In genomic region chr22:20258584-20259335, GRCh38 we compare ENCODE assay signal across 10 cellular contexts. TPM values are rescaled to one million over a fixed set of nuclear protein-coding genes. Genes with fewer than 3 reads are reported as not detected.
A peak's percentile ranks its signal among the peaks of the same experiment; 100 is the strongest.
DNase-seq lines count a peak whose midpoint lies in the region; ATAC-seq and TF ChIP-seq lines count a peak whose summit lies in the region.
"Had no signal": no experiment of that assay in that cellular context is flagged by ENCODE, and none has a peak within 500 bp of the region (broad histone marks: within the 10 kb centered on the region; RNA-seq: fewer than 3 reads in every experiment).

No MANE protein-coding gene starts in this region.

- H3K27ac Mint-ChIP-seq in CD14-positive monocyte = peak overlapping the region in 1 of 7 donors; percentile 76
- no peak overlapping the region for H3K27ac Mint-ChIP-seq in activated CD4-positive, alpha-beta T cell treated with anti-CD3 and anti-CD28 coated beads, Interleukin-2, amount 10 ng/mL, durations not matched to agents 24 days and 14 days

- in situ Hi-C loops in GM13977 (cut with MboI; ENCODE audit: low pct_unique_long_range_greater_than_20kb, low sequenced_read_pairs, unreplicated experiment) = no loop called here
- in situ Hi-C loops in ACHN (cut with HindIII; ENCODE audit: low pct_ligation_motif_present, low pct_unique_long_range_greater_than_20kb, low sequenced_read_pairs) = no loop called here

- peaks cover 0 to 1% (median 0%) of the 10 kb centered on the region in 3 donors for H3K27me3 Mint-ChIP-seq in CD14-positive monocyte (ENCODE audit: low read depth in 3 of 3)
- no peaks in the 10 kb centered on the region for H3K27me3 Mint-ChIP-seq in activated CD4-positive, alpha-beta T cell treated with anti-CD3 and anti-CD28 coated beads, Interleukin-2, amount 10 ng/mL, durations not matched to agents 24 days and 14 days

- intact Hi-C loops in CD14-positive monocyte (cut with micrococcal nuclease) = no loop called here
- intact Hi-C loops in activated CD4-positive, alpha-beta T cell treated with anti-CD3 and anti-CD28 coated beads, Interleukin-2, amount 10 ng/mL, durations not matched to agents 24 days and 14 days (cut with micrococcal nuclease) = no loop called here

- H3K4me3 Mint-ChIP-seq in CD14-positive monocyte = no peak overlapping the region
- no peak overlapping the region for H3K4me3 Mint-ChIP-seq in activated CD4-positive, alpha-beta T cell treated with anti-CD3 and anti-CD28 coated beads, Interleukin-2, amount 10 ng/mL, durations not matched to agents 24 days and 14 days

- no peaks in the 10 kb centered on the region for H3K9me3 Mint-ChIP-seq in CD14-positive monocyte
- no peaks in the 10 kb centered on the region for H3K9me3 Mint-ChIP-seq in activated CD4-positive, alpha-beta T cell treated with anti-CD3 and anti-CD28 coated beads, Interleukin-2, amount 10 ng/mL, durations not matched to agents 24 days and 14 days

- DNase-seq in CD14-positive monocyte (ENCODE audit: low spot score) (no peak), GM13977 (ENCODE audit: low spot score) (no peak), iPS-NIHi7 (ENCODE audit: extremely low spot score) (peak; percentile 58), NCI-H2107 treated with DMSO at 0.1 percent for 48 hours (lab: John Stamatoyannopoulos, UW; ENCODE audit: unreplicated experiment) (no peak), ACHN (no peak)
- peak; percentile 76 for DNase-seq in activated CD4-positive, alpha-beta T cell treated with anti-CD3 and anti-CD28 coated beads, Interleukin-2, amount 10 ng/mL, durations not matched to agents 24 days and 14 days
- DNase-seq: amygdala, NCI-H510A had no signal

- H3K4me1 Mint-ChIP-seq in CD14-positive monocyte = peaks cover 11% of the 10 kb centered on the region
- peaks cover 6% of the 10 kb centered on the region for H3K4me1 Mint-ChIP-seq in activated CD4-positive, alpha-beta T cell treated with anti-CD3 and anti-CD28 coated beads, Interleukin-2, amount 10 ng/mL, durations not matched to agents 24 days and 14 days

- H3K36me3 Mint-ChIP-seq in CD14-positive monocyte = no peaks in the 10 kb centered on the region
- H3K36me3 Mint-ChIP-seq in activated CD4-positive, alpha-beta T cell treated with anti-CD3 and anti-CD28 coated beads, Interleukin-2, amount 10 ng/mL, durations not matched to agents 24 days and 14 days (ENCODE audit: low read depth) = no peaks in the 10 kb centered on the region

- ATAC-seq in GM18502 (IDR thresholded peaks at IDR 0.05; ENCODE audit: poor library complexity, unreplicated experiment) (no peak), GM18858 (IDR thresholded peaks at IDR 0.05; ENCODE audit: unreplicated experiment) (no peak)

- TF ChIP-seq CTCF in CD14-positive monocyte (IDR thresholded peaks at IDR 0.05) = peak; percentile 47
- TF ChIP-seq CTCF in GM13977 (IDR thresholded peaks at IDR 0.05; ENCODE audit: extremely low read depth, insufficient read depth, missing control alignments) = peak; percentile 71

RNA-seq across cellular contexts. Expression of gene RTN4R, which starts 9.4 kb away (rescaled TPM):
- not detected for polyA plus RNA-seq in CD14-positive monocyte
- total RNA-seq in activated CD4-positive, alpha-beta T cell treated with anti-CD3 and anti-CD28 coated beads, Interleukin-2, amount 10 ng/mL, durations not matched to agents 24 days and 14 days = 1.6 and 1.7 TPM in 2 replicates

Comparison
In these comparisons a context has a peak if more than half of its experiments do, and no peak if none do; other contexts are left out.
1. DNase-seq: peak in activated CD4-positive, alpha-beta T cell treated with anti-CD3 and anti-CD28 coated beads, Interleukin-2, amount 10 ng/mL, durations not matched to agents 24 days and 14 days (single experiment) and iPS-NIHi7 (single experiment); none in CD14-positive monocyte (single experiment), GM13977 (single experiment), NCI-H2107 treated with DMSO at 0.1 percent for 48 hours (single experiment) and ACHN (single experiment).